9 cellular contexts compared by ENCODE assay signal in genomic region chr3:70716832-70717231, GRCh38.
A peak's percentile ranks its signal among the peaks of the same experiment; 100 is the strongest.
DNase-seq lines count a peak whose midpoint lies in the region; ATAC-seq and TF ChIP-seq lines count a peak whose summit lies in the region.
"Had no signal": no experiment of that assay in that cellular context is flagged by ENCODE, and none has a peak within 500 bp of the region (broad histone marks: within the 10 kb centered on the region; RNA-seq: fewer than 3 reads in every experiment).

No MANE protein-coding gene starts in this region.

- H3K4me3 ChIP-seq in gastroesophageal sphincter: no peak overlapping the region
- no peak overlapping the region for H3K4me3 ChIP-seq in psoas muscle

- CTCF ChIA-PET in activated CD4-positive, alpha-beta T cell treated with anti-CD3 and anti-CD28 coated beads, Interleukin-2, amount 10 ng/mL, durations not matched to agents 7 days and 5 days (lab: Charles Lee): no interaction called here

- H3K36me3 Mint-ChIP-seq in activated CD4-positive, alpha-beta T cell treated with anti-CD3 and anti-CD28 coated beads, Interleukin-2, amount 10 ng/mL, durations not matched to agents 7 days and 5 days (ENCODE audit: low read depth): peaks cover 2% of the 10 kb centered on the region
- H3K36me3 Mint-ChIP-seq: activated naive CD8-positive, alpha-beta T cell treated with anti-CD3 and anti-CD28 coated beads, Interleukin-2, amount 10 ng/mL, durations not matched to agents 7 days and 5 days had no signal

- H3K9me3 Mint-ChIP-seq in activated CD4-positive, alpha-beta T cell treated with anti-CD3 and anti-CD28 coated beads, Interleukin-2, amount 10 ng/mL, durations not matched to agents 7 days and 5 days: peaks cover 9% of the 10 kb centered on the region

- in situ Hi-C loops in SK-MEL-5 (cut with HindIII; ENCODE audit: low pct_unique_long_range_greater_than_20kb, low sequenced_read_pairs): no loop called here

- TF ChIP-seq CTCF in gastroesophageal sphincter (IDR thresholded peaks at IDR 0.05) (peak; percentile 30 to 77 (median 62)), psoas muscle (IDR thresholded peaks at IDR 0.05) (peak; percentile 32)

- TF ChIP-seq EP300 in gastroesophageal sphincter (IDR thresholded peaks at IDR 0.05): no peak

- no peak overlapping the region for H3K27ac Mint-ChIP-seq in activated CD4-positive, alpha-beta T cell treated with anti-CD3 and anti-CD28 coated beads, Interleukin-2, amount 10 ng/mL, durations not matched to agents 7 days and 5 days
- H3K27ac Mint-ChIP-seq: activated naive CD8-positive, alpha-beta T cell treated with anti-CD3 and anti-CD28 coated beads, Interleukin-2, amount 10 ng/mL, durations not matched to agents 7 days and 5 days had no signal

- H3K27me3 Mint-ChIP-seq in activated CD4-positive, alpha-beta T cell treated with anti-CD3 and anti-CD28 coated beads, Interleukin-2, amount 10 ng/mL, durations not matched to agents 7 days and 5 days: no peaks in the 10 kb centered on the region

- peak; percentile 44 for DNase-seq in EL
- peak; percentile 55 for DNase-seq in SK-MEL-5 (ENCODE audit: low read depth, low spot score)
- peak in 1 of 2 donors; percentile 52 for DNase-seq in psoas muscle
- DNase-seq in activated CD4-positive, alpha-beta T cell treated with anti-CD3 and anti-CD28 coated beads, Interleukin-2, amount 10 ng/mL, durations not matched to agents 7 days and 5 days: no peak
- DNase-seq in NCI-H2171 treated with DMSO at 0.1 percent for 48 hours (lab: John Stamatoyannopoulos, UW): no peak
- no peak for DNase-seq in NCI-H146 (lab: John Stamatoyannopoulos, UW)
- DNase-seq: activated naive CD8-positive, alpha-beta T cell treated with anti-CD3 and anti-CD28 coated beads, Interleukin-2, amount 10 ng/mL, durations not matched to agents 7 days and 5 days had no signal

- peak; percentile 50 for ATAC-seq in gastroesophageal sphincter
- ATAC-seq in psoas muscle: no peak
- no peak for ATAC-seq in HG02798 (IDR thresholded peaks at IDR 0.05; ENCODE audit: poor library complexity, unreplicated experiment)

- POLR2A ChIA-PET in activated CD4-positive, alpha-beta T cell treated with anti-CD3 and anti-CD28 coated beads, Interleukin-2, amount 10 ng/mL, durations not matched to agents 7 days and 5 days (lab: Charles Lee): interaction anchor here (0.6 kb wide), 2 partner anchors 549 to 586 kb away, joined by 3 to 5 read pairs; no protein-coding TSS in a partner anchor

- no peak overlapping the region for H3K4me3 Mint-ChIP-seq in activated CD4-positive, alpha-beta T cell treated with anti-CD3 and anti-CD28 coated beads, Interleukin-2, amount 10 ng/mL, durations not matched to agents 7 days and 5 days
- H3K4me3 Mint-ChIP-seq: activated naive CD8-positive, alpha-beta T cell treated with anti-CD3 and anti-CD28 coated beads, Interleukin-2, amount 10 ng/mL, durations not matched to agents 7 days and 5 days had no signal

- no peaks in the 10 kb centered on the region for H3K4me1 Mint-ChIP-seq in activated CD4-positive, alpha-beta T cell treated with anti-CD3 and anti-CD28 coated beads, Interleukin-2, amount 10 ng/mL, durations not matched to agents 7 days and 5 days
- H3K4me1 Mint-ChIP-seq: activated naive CD8-positive, alpha-beta T cell treated with anti-CD3 and anti-CD28 coated beads, Interleukin-2, amount 10 ng/mL, durations not matched to agents 7 days and 5 days had no signal

- no peaks in the 10 kb centered on the region for H3K27me3 ChIP-seq in gastroesophageal sphincter
- no peaks in the 10 kb centered on the region for H3K27me3 ChIP-seq in psoas muscle (ENCODE audit: insufficient read depth in 3 of 3, low read length in 2 of 3)

- intact Hi-C loops in psoas muscle (cut with DNase I): loop anchor here in 1 of 2 donors (5.0 kb wide), 1 partner anchor 870 kb away; no protein-coding TSS in a partner anchor

- H3K9me3 ChIP-seq in gastroesophageal sphincter: peaks cover 0 to 12% (median 0%) of the 10 kb centered on the region in 3 donors
- no peaks in the 10 kb centered on the region for H3K9me3 ChIP-seq in psoas muscle

- H3K36me3 ChIP-seq in gastroesophageal sphincter (no peaks in the 10 kb centered on the region), psoas muscle (ENCODE audit: insufficient read depth in 1 of 2, low read depth in 1 of 2) (no peaks in the 10 kb centered on the region)

- WGBS in gastroesophageal sphincter (ENCODE audit: low coverage in 1 of 2), 2 donors: 11 to 19% methylated on average over 4 of the region's 4 CpGs
- 20 to 26% (median 21%) methylated on average over 4 of the region's 4 CpGs for WGBS in psoas muscle, 3 donors

- H3K4me1 ChIP-seq in gastroesophageal sphincter (peaks cover 0 to 22% (median 0%) of the 10 kb centered on the region in 3 donors), psoas muscle (no peaks in the 10 kb centered on the region)

- no peak for TF ChIP-seq POLR2A in gastroesophageal sphincter (IDR thresholded peaks at IDR 0.05)

- peak overlapping the region in 1 of 4 donors; percentile 2 for H3K27ac ChIP-seq in gastroesophageal sphincter
- H3K27ac ChIP-seq in psoas muscle: no peak overlapping the region

Comparison
In these comparisons a context has a peak if more than half of its experiments do, and no peak if none do; other contexts are left out.
1. DNase-seq: peak in EL (single experiment) and SK-MEL-5 (single experiment); none in activated CD4-positive, alpha-beta T cell treated with anti-CD3 and anti-CD28 coated beads, Interleukin-2, amount 10 ng/mL, durations not matched to agents 7 days and 5 days (single experiment), NCI-H2171 treated with DMSO at 0.1 percent for 48 hours (single experiment) and NCI-H146 (single experiment).